ENCODE assay signal across 26 cellular contexts in genomic region chr22:20584872-20585639, GRCh38.
DNase-seq lines count a peak whose midpoint lies in the region; ATAC-seq, FAIRE-seq and TF ChIP-seq lines count a peak whose summit lies in the region.
"Had no signal": no experiment of that assay in that cellular context is flagged by ENCODE, and none has a peak within 500 bp of the region (broad histone marks: within the 10 kb centered on the region; RNA-seq: fewer than 3 reads in every experiment).

No MANE protein-coding gene starts in this region.

- no peak overlapping the region for H3K4me2 ChIP-seq in HepG2 (ENCODE audit: low read depth, low read length)
- H3K4me2 ChIP-seq: neural progenitor cell had no signal

- WGBS in right lobe of liver (ENCODE audit: insufficient coverage, low coverage, low lambda C conversion rate, missing lambda C conversion rate): no CpG with 5 or more reads among the region's 26 CpGs
- WGBS in HepG2 (ENCODE audit: low lambda C conversion rate): 95% methylated on average over 16 of the region's 26 CpGs

- peak; percentile 63 for DNase-seq in DMS 273 (lab: John Stamatoyannopoulos, UW; ENCODE audit: unreplicated experiment)
- DNase-seq in DMS 273 treated with DMSO at 0.1 percent for 48 hours (lab: John Stamatoyannopoulos, UW): no peak
- DNase-seq in right lobe of liver: peak in 2 of 3 donors; percentile 20 to 39
- no peak for DNase-seq in HepG2 (ENCODE audit: low spot score)
- DNase-seq in fibroblast of the aortic adventitia (ENCODE audit: low read depth): peak; percentile 33
- no peak for DNase-seq in urothelium cell line (ENCODE audit: low spot score)
- no peak for DNase-seq in cerebellar nuclear complex (lab: John Stamatoyannopoulos, UW)
- DNase-seq: activated CD4-positive, alpha-beta T cell treated with anti-CD3 and anti-CD28 coated beads, Interleukin-2, amount 50 U/mL, for 4 hours; activated naive CD4-positive, alpha-beta T cell treated with anti-CD3 and anti-CD28 coated beads for 36 hours; activated T-cell treated with anti-CD3 and anti-CD28 coated beads for 4 hours; anterior cingulate cortex; CD8-positive, alpha-beta memory T cell; DMS79; foreskin keratinocyte; HCEC 1CT; NCI-H1105; psoas muscle; small intestine had no signal

- POLR2A ChIA-PET in HepG2 (lab: Yijun Ruan, JAX): no interaction called here

- no TSS peak for BruUV-seq in HepG2 (replicated peaks; lab: Mats Ljungman, UMichigan)

- H3K4me3 ChIP-seq in right lobe of liver (no peak overlapping the region), HepG2 (replicated peaks in 1 of 3; ENCODE audit: insufficient read depth in 1 of 3, low read depth in 2 of 3, low read length in 3 of 3) (no peak overlapping the region), fibroblast of the aortic adventitia (ENCODE audit: low read depth, low read length) (no peak overlapping the region)
- H3K4me3 ChIP-seq: lung, neural progenitor cell, psoas muscle, SJSA1, tibial nerve had no signal

- FAIRE-seq in HepG2 (lab: Jason Lieb, UNC): no peak
- peak; percentile 69 for FAIRE-seq in urothelium cell line (lab: Jason Lieb, UNC)
- FAIRE-seq: small intestine had no signal

- TF ChIP-seq POLR2A in right lobe of liver (IDR thresholded peaks at IDR 0.05) (no peak), HepG2 (IDR thresholded peaks at IDR 0.05; ENCODE audit: insufficient read depth in 1 of 2, low read depth in 2 of 2, low read length in 2 of 2) (no peak)

- peaks cover 0 to 50% (median 16%) of the 10 kb centered on the region in 4 donors for H3K36me3 ChIP-seq in right lobe of liver
- H3K36me3 ChIP-seq in HepG2 (replicated peaks in 1 of 2; ENCODE audit: control insufficient read depth in 1 of 2, insufficient read depth in 2 of 2, low read length in 2 of 2): peaks cover 30 to 64% of the 10 kb centered on the region in 2 experiments
- H3K36me3 ChIP-seq: neural progenitor cell had no signal

- no peak for TF ChIP-seq CTCF in right lobe of liver (IDR thresholded peaks at IDR 0.05)
- TF ChIP-seq CTCF in HepG2 (CRISPR knock-in tag; IDR thresholded peaks at IDR 0.05): no peak
- TF ChIP-seq CTCF in fibroblast of the aortic adventitia (IDR thresholded peaks at IDR 0.05; ENCODE audit: insufficient read depth, low read length): no peak

- H4K20me1 ChIP-seq in HepG2 (ENCODE audit: insufficient read depth, low read length): peaks cover 3% of the 10 kb centered on the region; the same call in 1 of the 2 replicates

- no peak for ATAC-seq in right lobe of liver
- ATAC-seq in HepG2: no peak
- ATAC-seq in HG03442 (IDR thresholded peaks at IDR 0.05; ENCODE audit: unreplicated experiment): no peak
- ATAC-seq: foreskin keratinocyte, Panc1, psoas muscle had no signal

- H3K9ac ChIP-seq in HepG2 (ENCODE audit: insufficient read depth, low read depth, low read length): no peak overlapping the region
- H3K9ac ChIP-seq: neural progenitor cell had no signal

- no peaks in the 10 kb centered on the region for H3K4me1 ChIP-seq in right lobe of liver
- H3K4me1 ChIP-seq in HepG2 (ENCODE audit: insufficient read depth, low read length): no peaks in the 10 kb centered on the region
- H3K4me1 ChIP-seq: neural progenitor cell, psoas muscle had no signal

- in situ Hi-C loops in HepG2 (cut with HindIII; ENCODE audit: extremely low pct_ligation_motif_present, low pct_unique_long_range_greater_than_20kb): no loop called here

- H3K27ac ChIP-seq in right lobe of liver (no peak overlapping the region), HepG2 (ENCODE audit: extremely low read length, insufficient read depth, low read length) (no peak overlapping the region)
- H3K27ac ChIP-seq: 22Rv1, foreskin keratinocyte, neural progenitor cell, psoas muscle, SJSA1, tibial nerve, VCaP had no signal

- H2AFZ ChIP-seq in HepG2 (ENCODE audit: low read length): no peak overlapping the region
- H2AFZ ChIP-seq: neural progenitor cell had no signal

- H3K27me3 ChIP-seq in right lobe of liver (no peaks in the 10 kb centered on the region), HepG2 (ENCODE audit: control insufficient read depth in 1 of 2, insufficient read depth in 2 of 2, low read length in 2 of 2) (no peaks in the 10 kb centered on the region)
- H3K27me3 ChIP-seq: foreskin keratinocyte, neural progenitor cell, SJSA1, tibial nerve had no signal

- no peaks in the 10 kb centered on the region for H3K79me2 ChIP-seq in HepG2 (ENCODE audit: insufficient read depth, low read length)

- CTCF ChIA-PET in HepG2 (lab: Yijun Ruan, JAX; ENCODE audit: low intra/inter-chr PET ratio, low total read pairs): no interaction called here

- TF ChIP-seq EP300 in HepG2 (IDR thresholded peaks at IDR 0.05; ENCODE audit: low read depth in 2 of 2, low read length in 2 of 2) (no peak), HepG2 (CRISPR knock-in tag; IDR thresholded peaks at IDR 0.05; ENCODE audit: borderline replicate concordance) (no peak)

- intact Hi-C loops in right lobe of liver (cut with DNase I): no loop called here
- intact Hi-C loops in HepG2 (cut with micrococcal nuclease; ENCODE audit: unreplicated experiment): no loop called here

- no peak for TF ChIP-seq RAD21 in HepG2 (CRISPR knock-in tag; IDR thresholded peaks at IDR 0.05)

- H3K9me3 ChIP-seq in right lobe of liver (no peaks in the 10 kb centered on the region), HepG2 (ENCODE audit: low read length) (no peaks in the 10 kb centered on the region)
- H3K9me3 ChIP-seq: psoas muscle, SJSA1, tibial nerve had no signal

TF ChIP-seq in HepG2, 621 proteins besides CTCF, POLR2A, EP300 and RAD21:
- TF ChIP-seq ZNF773 (CRISPR knock-in tag; IDR thresholded peaks at IDR 0.05; ENCODE audit: borderline replicate concordance): no peak
- TF ChIP-seq BRD4 (CRISPR knock-in tag; IDR thresholded peaks at IDR 0.05): no peak
- TF ChIP-seq E2F2 (CRISPR knock-in tag; IDR thresholded peaks at IDR 0.05; ENCODE audit: borderline replicate concordance): no peak
- no peak for TF ChIP-seq ZNF20 (CRISPR knock-in tag; IDR thresholded peaks at IDR 0.05)
- no peak for TF ChIP-seq ZXDC (CRISPR knock-in tag; IDR thresholded peaks at IDR 0.05)
- no peak for TF ChIP-seq ZKSCAN5 (CRISPR knock-in tag; IDR thresholded peaks at IDR 0.05)
- no peak for TF ChIP-seq ZNF530 (CRISPR knock-in tag; IDR thresholded peaks at IDR 0.05; ENCODE audit: low read depth)

Comparison
In these comparisons a context has a peak if more than half of its experiments do, and no peak if none do; other contexts are left out.
1. DNase-seq: peak in DMS 273 (single experiment), right lobe of liver (2 of 3) and fibroblast of the aortic adventitia (single experiment); none in DMS 273 treated with DMSO at 0.1 percent for 48 hours (single experiment), HepG2 (single experiment), urothelium cell line (single experiment) and cerebellar nuclear complex (0 of 2).